12 cellular contexts compared by ENCODE assay signal in the genomic region with DNA sequence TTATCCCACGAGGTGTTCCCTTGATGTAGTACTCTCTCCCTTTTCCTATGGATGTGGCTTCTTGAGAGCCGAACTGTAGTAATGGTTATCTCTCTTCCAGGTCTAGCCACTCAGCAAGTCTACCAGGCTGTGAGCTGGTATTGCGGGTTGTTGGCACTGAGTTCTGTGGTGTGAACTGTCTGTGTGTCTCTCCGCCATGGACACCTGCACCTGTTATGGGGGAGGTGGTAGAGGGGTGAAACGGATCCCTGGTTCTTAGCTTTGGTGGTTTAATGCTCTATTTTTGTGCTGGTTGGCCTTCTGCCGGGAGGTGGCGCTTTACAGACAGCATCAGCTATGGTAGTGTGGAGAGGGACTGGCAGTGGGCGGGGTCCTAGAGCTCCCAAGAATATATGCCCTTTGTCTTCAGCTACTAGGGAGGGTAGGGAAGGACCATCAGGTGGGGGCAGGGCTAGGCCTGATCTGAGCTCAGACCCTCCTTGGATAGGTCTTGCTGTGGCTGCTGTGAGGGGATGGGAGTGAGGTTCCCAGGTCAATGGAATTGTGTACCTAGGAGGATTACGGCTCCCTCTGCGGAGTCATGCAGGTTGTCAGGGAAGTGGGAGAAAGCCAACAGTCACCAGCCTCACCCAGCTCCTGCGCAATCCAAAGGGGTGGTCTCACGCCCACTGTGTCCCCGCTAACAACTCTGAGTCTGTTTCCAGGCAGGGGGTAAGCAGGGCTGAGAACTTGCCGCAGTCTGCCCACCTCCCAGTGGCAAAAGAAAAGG.
A peak's percentile ranks its signal among the peaks of the same experiment; 100 is the strongest.
DNase-seq lines count a peak whose midpoint lies in the region; ATAC-seq and TF ChIP-seq lines count a peak whose summit lies in the region.
"Had no signal": no experiment of that assay in that cellular context is flagged by ENCODE, and none has a peak within 500 bp of the region (broad histone marks: within the 10 kb centered on the region; RNA-seq: fewer than 3 reads in every experiment).

No MANE protein-coding gene starts in this region.

- H3K9me3 ChIP-seq in OCI-LY3 (ENCODE audit: insufficient read depth, low read length): no peaks in the 10 kb centered on the region

- H3K36me3 ChIP-seq in OCI-LY3 (replicated peaks; ENCODE audit: low read depth, low read length): no peaks in the 10 kb centered on the region

- H3K27ac ChIP-seq in OCI-LY3 (ENCODE audit: low read length): no peak overlapping the region

- H3K4me3 ChIP-seq in OCI-LY3 (ENCODE audit: low read length) (no peak overlapping the region), epithelial cell of proximal tubule (ENCODE audit: low read depth, low read length) (no peak overlapping the region)

- TF ChIP-seq CTCF in OCI-LY3 (IDR thresholded peaks at IDR 0.05; ENCODE audit: low read depth, low read length): peak; percentile 51
- TF ChIP-seq CTCF in epithelial cell of proximal tubule (conservative IDR thresholded peaks at IDR 0.05; ENCODE audit: low read depth, low read length): peak; percentile 19

- no peaks in the 10 kb centered on the region for H3K4me1 ChIP-seq in OCI-LY3 (ENCODE audit: low read length)

- H3K9ac ChIP-seq in OCI-LY3 (ENCODE audit: low read length): no peak overlapping the region

- no peaks in the 10 kb centered on the region for H3K79me2 ChIP-seq in OCI-LY3 (ENCODE audit: low read length)

- DNase-seq in activated naive CD4-positive, alpha-beta T cell treated with anti-CD3 and anti-CD28 coated beads, Interleukin-2, amount 10 ng/mL, durations not matched to agents 7 days and 5 days: peak; percentile 32
- no peak for DNase-seq in activated naive CD4-positive, alpha-beta T cell treated with anti-CD3 and anti-CD28 coated beads, Interleukin-2, amount 50 U/mL, for 16 hours
- DNase-seq in epithelial cell of proximal tubule (ENCODE audit: low read depth): no peak
- peak; percentile 8 for DNase-seq in stimulated activated CD4-positive, alpha-beta T cell treated with anti-CD3 and anti-CD28 coated beads, Interleukin-4, amount 100 ng/mL, for 24 hours
- DNase-seq: AML-193; effector memory CD8-positive, alpha-beta T cell; substantia nigra had no signal

- no peak overlapping the region for H2AFZ ChIP-seq in OCI-LY3 (ENCODE audit: low read depth, low read length)

- H3K4me3 Mint-ChIP-seq in activated naive CD4-positive, alpha-beta T cell treated with anti-CD3 and anti-CD28 coated beads, Interleukin-2, amount 10 ng/mL, durations not matched to agents 7 days and 5 days: no peak overlapping the region
- H3K4me3 Mint-ChIP-seq: effector memory CD8-positive, alpha-beta T cell; memory B cell had no signal

- H3K36me3 Mint-ChIP-seq in activated naive CD4-positive, alpha-beta T cell treated with anti-CD3 and anti-CD28 coated beads, Interleukin-2, amount 10 ng/mL, durations not matched to agents 7 days and 5 days: no peaks in the 10 kb centered on the region
- H3K36me3 Mint-ChIP-seq: memory B cell had no signal

- peaks cover 8% of the 10 kb centered on the region for H3K4me1 Mint-ChIP-seq in activated naive CD4-positive, alpha-beta T cell treated with anti-CD3 and anti-CD28 coated beads, Interleukin-2, amount 10 ng/mL, durations not matched to agents 7 days and 5 days
- H3K4me1 Mint-ChIP-seq: memory B cell had no signal

- H4K20me1 ChIP-seq in OCI-LY3 (ENCODE audit: insufficient read depth, low read length): no peaks in the 10 kb centered on the region

- ATAC-seq in HG02981 (IDR thresholded peaks at IDR 0.05; ENCODE audit: unreplicated experiment) (no peak), HG03135 (IDR thresholded peaks at IDR 0.05; ENCODE audit: unreplicated experiment) (no peak), GM21367 (IDR thresholded peaks at IDR 0.05; ENCODE audit: unreplicated experiment) (no peak)
- ATAC-seq: effector memory CD8-positive, alpha-beta T cell had no signal

- H3K27me3 Mint-ChIP-seq in activated naive CD4-positive, alpha-beta T cell treated with anti-CD3 and anti-CD28 coated beads, Interleukin-2, amount 10 ng/mL, durations not matched to agents 7 days and 5 days: peaks cover 10% of the 10 kb centered on the region

- CTCF ChIA-PET in activated naive CD4-positive, alpha-beta T cell treated with anti-CD3 and anti-CD28 coated beads, Interleukin-2, amount 10 ng/mL, durations not matched to agents 7 days and 5 days (lab: Charles Lee): interaction anchor here (0.8 to 1.8 kb wide), 3 partner anchors 8 to 16 kb away, joined by 4 to 5 read pairs (median 4); no protein-coding TSS in a partner anchor

- no peaks in the 10 kb centered on the region for H3K9me3 Mint-ChIP-seq in activated naive CD4-positive, alpha-beta T cell treated with anti-CD3 and anti-CD28 coated beads, Interleukin-2, amount 10 ng/mL, durations not matched to agents 7 days and 5 days
- H3K9me3 Mint-ChIP-seq: effector memory CD8-positive, alpha-beta T cell; memory B cell had no signal

- H3K4me2 ChIP-seq in OCI-LY3 (ENCODE audit: low read length): no peak overlapping the region

- H3K27me3 ChIP-seq in OCI-LY3 (ENCODE audit: low read depth, low read length): no peaks in the 10 kb centered on the region

- H3K27ac Mint-ChIP-seq in activated naive CD4-positive, alpha-beta T cell treated with anti-CD3 and anti-CD28 coated beads, Interleukin-2, amount 10 ng/mL, durations not matched to agents 7 days and 5 days: peak overlapping the region; percentile 9
- H3K27ac Mint-ChIP-seq: effector memory CD8-positive, alpha-beta T cell; memory B cell had no signal

Comparison
In these comparisons a context has a peak if more than half of its experiments do, and no peak if none do; other contexts are left out.
1. DNase-seq: peak in activated naive CD4-positive, alpha-beta T cell treated with anti-CD3 and anti-CD28 coated beads, Interleukin-2, amount 10 ng/mL, durations not matched to agents 7 days and 5 days (single experiment) and stimulated activated CD4-positive, alpha-beta T cell treated with anti-CD3 and anti-CD28 coated beads, Interleukin-4, amount 100 ng/mL, for 24 hours (single experiment); none in activated naive CD4-positive, alpha-beta T cell treated with anti-CD3 and anti-CD28 coated beads, Interleukin-2, amount 50 U/mL, for 16 hours (single experiment) and epithelial cell of proximal tubule (single experiment).